Comparison of ENCODE assay signal across 8 cellular contexts in the genomic region with DNA sequence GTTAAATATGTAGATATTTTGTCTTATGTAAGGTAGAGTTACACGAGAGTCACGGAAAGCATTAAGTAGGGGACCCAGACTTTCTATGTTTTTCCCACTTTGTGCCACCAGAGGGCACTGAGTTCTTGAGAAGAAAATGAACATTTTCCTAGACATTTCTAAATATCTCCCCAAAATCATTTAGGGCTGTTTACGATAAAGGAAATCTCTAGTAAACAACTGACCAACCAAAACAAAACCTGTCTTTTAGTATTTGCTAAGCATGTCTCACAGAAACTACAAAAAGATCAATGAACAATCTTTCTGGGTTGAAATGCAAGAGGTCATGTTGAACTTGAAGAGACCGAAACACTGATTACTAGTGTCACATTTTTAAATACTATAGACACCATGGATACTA. TPM values are rescaled to one million over a fixed set of nuclear protein-coding genes. Genes with fewer than 3 reads are reported as not detected.
DNase-seq lines count a peak whose midpoint lies in the region; ATAC-seq, FAIRE-seq and TF ChIP-seq lines count a peak whose summit lies in the region.

No MANE protein-coding gene starts in this region.

- H3K36me3 ChIP-seq in endothelial cell of umbilical vein (ENCODE audit: control insufficient read depth in 2 of 2, extremely low read depth in 1 of 2, insufficient read depth in 2 of 2, low read length in 2 of 2) (no peaks in the 10 kb centered on the region), neutrophil (peaks cover 11% of the 10 kb centered on the region)

- POLR2A ChIA-PET in endothelial cell of umbilical vein (lab: Charles Lee) = no interaction called here

- H3K27me3 ChIP-seq in endothelial cell of umbilical vein (ENCODE audit: control insufficient read depth in 2 of 2, insufficient read depth in 2 of 2, low read length in 2 of 2) (no peaks in the 10 kb centered on the region), neutrophil (no peaks in the 10 kb centered on the region)

- TF ChIP-seq CTCF in endothelial cell of umbilical vein (IDR thresholded peaks at IDR 0.05; ENCODE audit: extremely low read depth in 1 of 2, insufficient read depth in 1 of 2, low read depth in 1 of 2, low read length in 2 of 2) (peak; percentile 53 to 59), neutrophil (IDR thresholded peaks at IDR 0.05) (peak; percentile 49)

- FAIRE-seq in endothelial cell of umbilical vein (lab: Jason Lieb, UNC) = peak; percentile 40

- no peaks in the 10 kb centered on the region for H3K9me3 ChIP-seq in endothelial cell of umbilical vein (replicated peaks; ENCODE audit: control insufficient read depth, insufficient read depth, low read length)
- H3K9me3 ChIP-seq in neutrophil = no peaks in the 10 kb centered on the region

- no peak for TF ChIP-seq POLR2A in endothelial cell of umbilical vein (IDR thresholded peaks at IDR 0.05; ENCODE audit: low read depth, low read length)

- CTCF ChIA-PET in endothelial cell of umbilical vein (lab: Charles Lee) = interaction anchor here (0.6 to 4.8 kb wide), 39 partner anchors 9 to 920 kb away, joined by 3 to 105 read pairs (median 5); a partner anchor contains a TSS

- no peaks in the 10 kb centered on the region for H3K9me1 ChIP-seq in endothelial cell of umbilical vein (replicated peaks; ENCODE audit: control insufficient read depth, extremely low read depth, insufficient read depth, low read length)

- dilution Hi-C loops in endothelial cell of umbilical vein (cut with MboI; ENCODE audit: extremely low pct_ligation_motif_present, low sequenced_read_pairs) = no loop called here

- no peaks in the 10 kb centered on the region for H3K79me2 ChIP-seq in endothelial cell of umbilical vein (ENCODE audit: control insufficient read depth, insufficient read depth, low read length)

- no peaks in the 10 kb centered on the region for H4K20me1 ChIP-seq in endothelial cell of umbilical vein (replicated peaks; ENCODE audit: control insufficient read depth, extremely low read depth, insufficient read depth, low read length)

- ATAC-seq in GM19463 (IDR thresholded peaks at IDR 0.05; ENCODE audit: unreplicated experiment) = peak; percentile 79

- H3K4me2 ChIP-seq in endothelial cell of umbilical vein (ENCODE audit: insufficient read depth, low read length) = no peak overlapping the region

- no peak overlapping the region for H2AFZ ChIP-seq in endothelial cell of umbilical vein (ENCODE audit: low read depth, low read length)

- in situ Hi-C loops in KBM-7 (cut with MboI; ENCODE audit: low pct_unique_long_range_greater_than_20kb, low sequenced_read_pairs) = no loop called here

- no peak overlapping the region for H3K9ac ChIP-seq in endothelial cell of umbilical vein (replicated peaks; ENCODE audit: extremely low read depth, insufficient read depth, low read length)

- H3K4me1 ChIP-seq in endothelial cell of umbilical vein (ENCODE audit: control insufficient read depth, extremely low read depth, insufficient read depth, low read length) (no peaks in the 10 kb centered on the region), neutrophil (ENCODE audit: control insufficient read depth in 1 of 2, insufficient read depth in 1 of 2, low read depth in 1 of 2, low read length in 1 of 2) (no peaks in the 10 kb centered on the region)

- H3K4me3 ChIP-seq in endothelial cell of umbilical vein (replicated peaks in 1 of 3; ENCODE audit: insufficient read depth in 1 of 3, low read depth in 1 of 3, low read length in 3 of 3) = no peak overlapping the region
- H3K4me3 ChIP-seq in neutrophil (ENCODE audit: low read depth in 1 of 2, low read length in 1 of 2) = no peak overlapping the region

- BruUV-seq in endothelial cell of umbilical vein (replicated peaks; lab: Mats Ljungman, UMichigan) = no TSS peak

- H3K27ac ChIP-seq in endothelial cell of umbilical vein (ENCODE audit: insufficient read depth, low read depth, low read length) (no peak overlapping the region), neutrophil (no peak overlapping the region)

- DNase-seq in SKM-1 treated with dmso at 0.1 percent for 144 hours (lab: John Stamatoyannopoulos, UW; ENCODE audit: unreplicated experiment) (peak; percentile 27), SKM-1 (lab: John Stamatoyannopoulos, UW; ENCODE audit: unreplicated experiment) (no peak), KBM-7 (peak; percentile 56), UCSD-AML1 (lab: John Stamatoyannopoulos, UW; ENCODE audit: unreplicated experiment) (peak; percentile 5), endothelial cell of umbilical vein (ENCODE audit: low read depth, low spot score) (peak; percentile 66), NCI-H187 (lab: John Stamatoyannopoulos, UW) (no peak)

- intact Hi-C loops in endothelial cell of umbilical vein (cut with micrococcal nuclease) = loop anchor here (1.0 to 2.0 kb wide), 4 partner anchors 39 to 745 kb away; no protein-coding TSS in a partner anchor

TF ChIP-seq in endothelial cell of umbilical vein, 7 proteins besides CTCF, POLR2A, EP300 and RAD21:
- TF ChIP-seq POLR2AphosphoS5 (IDR thresholded peaks at IDR 0.05; ENCODE audit: insufficient read depth, low read depth, low read length) (no peak), FOS (IDR thresholded peaks at IDR 0.05; ENCODE audit: borderline replicate concordance, insufficient read depth, low read length) (no peak), MYC (IDR thresholded peaks at IDR 0.05; ENCODE audit: low read depth, low read length) (no peak), GATA2 (IDR thresholded peaks at IDR 0.05; ENCODE audit: insufficient read depth, insufficient read length, low read depth, low read length) (no peak), EZH2 (IDR thresholded peaks at IDR 0.05; ENCODE audit: borderline replicate concordance, low read depth, low read length, severe bottlenecking) (no peak), JUN (IDR thresholded peaks at IDR 0.05; ENCODE audit: borderline replicate concordance, insufficient read depth, insufficient read length, low read depth) (no peak)
- TF ChIP-seq, protein P1, sequence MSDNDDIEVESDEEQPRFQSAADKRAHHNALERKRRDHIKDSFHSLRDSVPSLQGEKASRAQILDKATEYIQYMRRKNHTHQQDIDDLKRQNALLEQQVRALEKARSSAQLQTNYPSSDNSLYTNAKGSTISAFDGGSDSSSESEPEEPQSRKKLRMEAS (IDR thresholded peaks at IDR 0.05; ENCODE audit: insufficient read depth, insufficient read length) = no peak

RNA-seq across cellular contexts. Expression of a gene that starts 16.1 kb away (rescaled TPM):
- total RNA-seq in endothelial cell of umbilical vein = not detected in 2 replicates
- not detected in 2 replicates for polyA plus RNA-seq in endothelial cell of umbilical vein
- polyA plus RNA-seq in endothelial cell of umbilical vein (2011; cell fraction: cytosol; rRNA removed) = not detected in 2 replicates
- polyA plus RNA-seq in endothelial cell of umbilical vein (2011; cell fraction: nucleus; rRNA removed) = not detected in 2 replicates
- polyA plus RNA-seq in endothelial cell of umbilical vein (2012) = not detected in 2 replicates
- not detected in 2 replicates for polyA minus RNA-seq in endothelial cell of umbilical vein
- polyA minus RNA-seq in endothelial cell of umbilical vein (2011; cell fraction: cytosol; rRNA and poly(A)+ RNA removed) = not detected
- polyA minus RNA-seq in endothelial cell of umbilical vein (2011; cell fraction: nucleus; rRNA and poly(A)+ RNA removed) = not detected in 2 replicates

RNA-seq across cellular contexts. Expression of a gene that starts 33.2 kb away (rescaled TPM):
- total RNA-seq in endothelial cell of umbilical vein = 22.0 and 28.8 TPM in 2 replicates
- 6.0 and 6.8 TPM in 2 replicates for polyA plus RNA-seq in endothelial cell of umbilical vein
- polyA plus RNA-seq in endothelial cell of umbilical vein (2011; cell fraction: cytosol; rRNA removed) = 12.0 and 12.6 TPM in 2 replicates
- polyA plus RNA-seq in endothelial cell of umbilical vein (2011; cell fraction: nucleus; rRNA removed) = 6.7 and 10.6 TPM in 2 replicates
- polyA plus RNA-seq in endothelial cell of umbilical vein (2012) = 23.1 and 26.4 TPM in 2 replicates
- polyA minus RNA-seq in endothelial cell of umbilical vein = 3.1 and 4.0 TPM in 2 replicates
- polyA minus RNA-seq in endothelial cell of umbilical vein (2011; cell fraction: cytosol; rRNA and poly(A)+ RNA removed) = 30.7 TPM
- 6.5 and 8.9 TPM in 2 replicates for polyA minus RNA-seq in endothelial cell of umbilical vein (2011; cell fraction: nucleus; rRNA and poly(A)+ RNA removed)

Comparison
In these comparisons a context has a peak if more than half of its experiments do, and no peak if none do; other contexts are left out.
1. DNase-seq: peak in SKM-1 treated with dmso at 0.1 percent for 144 hours (single experiment), KBM-7 (single experiment), UCSD-AML1 (single experiment) and endothelial cell of umbilical vein (single experiment); none in SKM-1 (single experiment) and NCI-H187 (0 of 2).